In genomic region chr5:150793423-150793888, GRCh38 we compare ENCODE assay signal across 1 cellular context.
A peak's percentile ranks its signal among the peaks of the same experiment; 100 is the strongest.
TF ChIP-seq lines count a peak whose summit lies in the region.

No MANE protein-coding gene starts in this region.

TF ChIP-seq in HEK293, 187 proteins besides CTCF, POLR2A, EP300 and RAD21 (continued from another document):
- peak; percentile 62 for TF ChIP-seq INSM2 (tag by site-specific recombination; IDR thresholded peaks at IDR 0.05)
- peak; percentile 70; the same call in 1 of the 2 replicates for TF ChIP-seq WT1 (tag by site-specific recombination; IDR thresholded peaks at IDR 0.05)
- peak; percentile 75 for TF ChIP-seq ZNF843 (tag by site-specific recombination; IDR thresholded peaks at IDR 0.05)
